In genomic region chr1:69569983-69570755, GRCh38 we compare ENCODE assay signal across 1 cellular context.
TF ChIP-seq lines count a peak whose summit lies in the region.

No MANE protein-coding gene starts in this region.

TF ChIP-seq in GM23338, 12 proteins besides CTCF, POLR2A, EP300 and RAD21 (continued from another document):
- TF ChIP-seq ZNF462 (CRISPR knock-in tag; IDR thresholded peaks at IDR 0.05), result no peak
- no peak for TF ChIP-seq ZNF114 (CRISPR knock-in tag; IDR thresholded peaks at IDR 0.05)
- no peak for TF ChIP-seq POLR2AphosphoS5 (IDR thresholded peaks at IDR 0.05; ENCODE audit: low read depth)
- no peak for TF ChIP-seq EZH2 (IDR thresholded peaks at IDR 0.05; ENCODE audit: low read depth, unreplicated experiment)
- no peak for TF ChIP-seq CREB1 (CRISPR knock-in tag; IDR thresholded peaks at IDR 0.05; ENCODE audit: low read depth)
- TF ChIP-seq EZH2phosphoT487 (IDR thresholded peaks at IDR 0.05; ENCODE audit: unreplicated experiment), result no peak
- TF ChIP-seq, protein P1, sequence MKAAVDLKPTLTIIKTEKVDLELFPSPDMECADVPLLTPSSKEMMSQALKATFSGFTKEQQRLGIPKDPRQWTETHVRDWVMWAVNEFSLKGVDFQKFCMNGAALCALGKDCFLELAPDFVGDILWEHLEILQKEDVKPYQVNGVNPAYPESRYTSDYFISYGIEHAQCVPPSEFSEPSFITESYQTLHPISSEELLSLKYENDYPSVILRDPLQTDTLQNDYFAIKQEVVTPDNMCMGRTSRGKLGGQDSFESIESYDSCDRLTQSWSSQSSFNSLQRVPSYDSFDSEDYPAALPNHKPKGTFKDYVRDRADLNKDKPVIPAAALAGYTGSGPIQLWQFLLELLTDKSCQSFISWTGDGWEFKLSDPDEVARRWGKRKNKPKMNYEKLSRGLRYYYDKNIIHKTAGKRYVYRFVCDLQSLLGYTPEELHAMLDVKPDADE (IDR thresholded peaks at IDR 0.05), result no peak
TF ChIP-seq in GM23338: peak in this region for 0.
